20 cellular contexts compared by ENCODE assay signal in the genomic region with DNA sequence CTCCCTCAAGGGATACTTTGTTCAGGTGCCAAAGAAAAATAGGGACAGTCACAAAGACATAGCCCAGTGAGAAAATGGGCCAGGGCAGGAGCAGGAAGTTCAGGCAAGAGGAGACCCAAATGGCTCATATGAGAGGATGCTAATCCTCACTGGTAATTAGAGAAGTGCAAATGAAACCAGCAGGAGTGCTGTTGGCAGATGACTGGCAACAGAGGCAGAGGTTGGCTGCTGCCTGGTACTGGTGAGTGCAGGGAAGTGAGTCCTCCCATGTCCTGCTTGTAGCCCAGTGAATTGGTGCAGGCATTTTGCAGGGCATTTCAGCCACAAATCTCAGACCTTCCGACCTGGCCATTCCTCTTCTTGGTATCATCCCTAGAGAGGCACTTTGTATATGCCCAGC.
"Had no signal": no experiment of that assay in that cellular context is flagged by ENCODE, and none has a peak within 500 bp of the region (broad histone marks: within the 10 kb centered on the region; RNA-seq: fewer than 3 reads in every experiment).

No MANE protein-coding gene starts in this region.

- H3K27ac Mint-ChIP-seq: activated naive CD4-positive, alpha-beta T cell treated with anti-CD3 and anti-CD28 coated beads, Interleukin-2, amount 50 U/mL, for 24 hours; activated T-helper 1 cell treated with anti-CD3 and anti-CD28 coated beads, Interleukin-12 subunit alpha, Interleukin-12 subunit beta, Interleukin-2, Interleukin-4 antibody, amounts not matched to agents 30 ng/mL and 10 ng/mL and 1 ng/mL, durations not matched to agents 14 hours and 24 hours and 36 hours; natural killer cell; type B pancreatic cell had no signal

- H3K27me3 ChIP-seq: brain microvascular endothelial cell, esophagus squamous epithelium, gastrocnemius medialis, vagina had no signal

- H3K27me3 Mint-ChIP-seq: activated naive CD4-positive, alpha-beta T cell treated with anti-CD3 and anti-CD28 coated beads, Interleukin-2, amount 50 U/mL, for 24 hours; type B pancreatic cell had no signal

- H3K27ac ChIP-seq: brain microvascular endothelial cell, esophagus squamous epithelium, gastrocnemius medialis, left ventricle myocardium inferior, thoracic aorta, vagina had no signal

- H3K4me3 ChIP-seq: esophagus squamous epithelium, gastrocnemius medialis, left ventricle myocardium inferior, smooth muscle cell, thoracic aorta, vagina had no signal

- H3K4me1 Mint-ChIP-seq: activated naive CD4-positive, alpha-beta T cell treated with anti-CD3 and anti-CD28 coated beads, Interleukin-2, amount 50 U/mL, for 24 hours; natural killer cell had no signal

- DNase-seq: activated CD4-positive, alpha-beta T cell treated with anti-CD3 and anti-CD28 coated beads, Interleukin-2, amount 50 U/mL, for 48 hours; activated gamma-delta T cell treated with Interleukin-2 at 50 U/mL for 16 hours; brain microvascular endothelial cell; central memory CD4-positive, alpha-beta T cell; effector memory CD4-positive, alpha-beta T cell; esophagus squamous epithelium; gastrocnemius medialis; hippocampal formation; left ventricle myocardium inferior; mammary epithelial cell; midbrain; natural killer cell; stimulated activated CD4-positive, alpha-beta T cell treated with anti-CD3 and anti-CD28 coated beads, Interleukin-4, amount 100 ng/mL, for 1 hour; stimulated activated naive CD4-positive, alpha-beta T cell had no signal

- H3K9me3 ChIP-seq: esophagus squamous epithelium, gastrocnemius medialis, left ventricle myocardium inferior, thoracic aorta, vagina had no signal

- H3K9me3 Mint-ChIP-seq: activated naive CD4-positive, alpha-beta T cell treated with anti-CD3 and anti-CD28 coated beads, Interleukin-2, amount 50 U/mL, for 24 hours; activated T-helper 1 cell treated with anti-CD3 and anti-CD28 coated beads, Interleukin-12 subunit alpha, Interleukin-12 subunit beta, Interleukin-2, Interleukin-4 antibody, amounts not matched to agents 30 ng/mL and 10 ng/mL and 1 ng/mL, durations not matched to agents 14 hours and 24 hours and 36 hours; natural killer cell; type B pancreatic cell had no signal

- H3K4me3 Mint-ChIP-seq: activated naive CD4-positive, alpha-beta T cell treated with anti-CD3 and anti-CD28 coated beads, Interleukin-2, amount 50 U/mL, for 24 hours; activated T-helper 1 cell treated with anti-CD3 and anti-CD28 coated beads, Interleukin-12 subunit alpha, Interleukin-12 subunit beta, Interleukin-2, Interleukin-4 antibody, amounts not matched to agents 30 ng/mL and 10 ng/mL and 1 ng/mL, durations not matched to agents 14 hours and 24 hours and 36 hours; natural killer cell; type B pancreatic cell had no signal

- H3K4me1 ChIP-seq: esophagus squamous epithelium, gastrocnemius medialis, left ventricle myocardium inferior, vagina had no signal
